Comparison of ENCODE assay signal across 8 cellular contexts in genomic region chr15:90002428-90002844, GRCh38. TPM values are rescaled to one million over a fixed set of nuclear protein-coding genes. Genes with fewer than 3 reads are reported as not detected.
DNase-seq lines count a peak whose midpoint lies in the region; ATAC-seq, FAIRE-seq and TF ChIP-seq lines count a peak whose summit lies in the region.

No MANE protein-coding gene starts in this region.

- H3K9me3 ChIP-seq in heart right ventricle, result no peaks in the 10 kb centered on the region

- peak overlapping the region; percentile 88 for H3K4me3 Mint-ChIP-seq in activated naive CD4-positive, alpha-beta T cell treated with anti-CD3 and anti-CD28 coated beads, Interleukin-2, amount 50 U/mL, for 24 hours

- H3K4me1 Mint-ChIP-seq in activated naive CD4-positive, alpha-beta T cell treated with anti-CD3 and anti-CD28 coated beads, Interleukin-2, amount 50 U/mL, for 24 hours, result peaks cover 58% of the 10 kb centered on the region

- H3K36me3 ChIP-seq in heart right ventricle (no peaks in the 10 kb centered on the region), rectal smooth muscle tissue (ENCODE audit: control insufficient read depth, insufficient read depth, low read length) (no peaks in the 10 kb centered on the region)

- ATAC-seq in GM21576 (IDR thresholded peaks at IDR 0.05; ENCODE audit: unreplicated experiment) (peak; percentile 31), heart right ventricle (peak; percentile 12 to 36 (median 28))

- H3K9ac ChIP-seq in rectal smooth muscle tissue (ENCODE audit: low read length), result no peak overlapping the region

- DNase-seq in COR-L47 (lab: John Stamatoyannopoulos, UW) (peak; percentile 32), NCI-H748 (lab: John Stamatoyannopoulos, UW; ENCODE audit: unreplicated experiment) (peak; percentile 67), heart right ventricle (peak; percentile 47 to 53), H54 (ENCODE audit: insufficient read length, low spot score) (no peak), kidney glomerular epithelial cell (lab: John Stamatoyannopoulos, UW) (no peak)

- peak overlapping the region; percentile 88 for H3K27ac Mint-ChIP-seq in activated naive CD4-positive, alpha-beta T cell treated with anti-CD3 and anti-CD28 coated beads, Interleukin-2, amount 50 U/mL, for 24 hours

- H3K27me3 ChIP-seq in heart right ventricle, result no peaks in the 10 kb centered on the region
- no peaks in the 10 kb centered on the region for H3K27me3 ChIP-seq in rectal smooth muscle tissue (ENCODE audit: control insufficient read depth, insufficient read depth, low read length)

- H3K27ac ChIP-seq in heart right ventricle (peak overlapping the region; percentile 44 to 97 (median 88)), rectal smooth muscle tissue (ENCODE audit: low read depth, low read length) (peak overlapping the region; percentile 82)

- H3K9me3 Mint-ChIP-seq in activated naive CD4-positive, alpha-beta T cell treated with anti-CD3 and anti-CD28 coated beads, Interleukin-2, amount 50 U/mL, for 24 hours, result no peaks in the 10 kb centered on the region

- TF ChIP-seq POLR2A in H54 (IDR thresholded peaks at IDR 0.05; ENCODE audit: low read depth, low read length), result no peak

- intact Hi-C loops in heart right ventricle (cut with DNase I), result loop anchor here in 8 of 10 donors (5.0 to 10.0 kb wide), 4 partner anchors 62 to 110 kb away; partner anchors contain the start of genes AP3S2 (in 3 of the 8) and ARPIN (in 1 of the 8)

- no peaks in the 10 kb centered on the region for H3K27me3 Mint-ChIP-seq in activated naive CD4-positive, alpha-beta T cell treated with anti-CD3 and anti-CD28 coated beads, Interleukin-2, amount 50 U/mL, for 24 hours

- WGBS in heart right ventricle, 2 donors, result 4 to 5% methylated on average over 27 of the region's 27 CpGs

- H3K36me3 Mint-ChIP-seq in activated naive CD4-positive, alpha-beta T cell treated with anti-CD3 and anti-CD28 coated beads, Interleukin-2, amount 50 U/mL, for 24 hours, result no peaks in the 10 kb centered on the region

- H3K4me3 ChIP-seq in heart right ventricle (peak overlapping the region; percentile 54 to 90 (median 84)), rectal smooth muscle tissue (ENCODE audit: low read length) (peak overlapping the region; percentile 85)

- H3K4me1 ChIP-seq in heart right ventricle, result peaks cover 11 to 73% (median 59%) of the 10 kb centered on the region in 9 donors
- peaks cover 3% of the 10 kb centered on the region for H3K4me1 ChIP-seq in rectal smooth muscle tissue (ENCODE audit: control insufficient read depth, insufficient read depth, low read length)

- no peak for TF ChIP-seq CTCF in heart right ventricle (IDR thresholded peaks at IDR 0.05)

- no peak for FAIRE-seq in H54 (lab: Jason Lieb, UNC)

RNA-seq across cellular contexts. Expression of gene ZNF710, which starts 1.3 kb away (rescaled TPM):
- 10 to 100 TPM in 1 of 10 donors, 1 to 10 TPM in 9; 2.8 to 19.8 (median 3.9) TPM for total RNA-seq in heart right ventricle
- polyA plus RNA-seq in heart right ventricle, result 10 to 100 TPM in 1 of 2 donors, 1 to 10 TPM in 1; 3.3 to 11.0 TPM

Comparison
In these comparisons a context has a peak if more than half of its experiments do, and no peak if none do; other contexts are left out.
1. DNase-seq: peak in COR-L47 (single experiment), NCI-H748 (single experiment) and heart right ventricle (2 of 2); none in H54 (single experiment) and kidney glomerular epithelial cell (single experiment).